12 cellular contexts compared by ENCODE assay signal in genomic region chr15:67110958-67111864, GRCh38. TPM values are rescaled to one million over a fixed set of nuclear protein-coding genes. Genes with fewer than 3 reads are reported as not detected.
A peak's percentile ranks its signal among the peaks of the same experiment; 100 is the strongest.
DNase-seq lines count a peak whose midpoint lies in the region; ATAC-seq and TF ChIP-seq lines count a peak whose summit lies in the region.
"Had no signal": no experiment of that assay in that cellular context is flagged by ENCODE, and none has a peak within 500 bp of the region (broad histone marks: within the 10 kb centered on the region; RNA-seq: fewer than 3 reads in every experiment).

No MANE protein-coding gene starts in this region.

- H3K27me3 Mint-ChIP-seq in activated naive CD8-positive, alpha-beta T cell treated with anti-CD3 and anti-CD28 coated beads, Interleukin-2, amount 50 U/mL, for 24 hours: no peaks in the 10 kb centered on the region
- no peaks in the 10 kb centered on the region for H3K27me3 Mint-ChIP-seq in nephron (ENCODE audit: low read depth)

- peak overlapping the region; percentile 59 for H3K27ac Mint-ChIP-seq in activated naive CD8-positive, alpha-beta T cell treated with anti-CD3 and anti-CD28 coated beads, Interleukin-2, amount 50 U/mL, for 24 hours
- peak overlapping the region; percentile 31 to 90 (median 74) for H3K27ac Mint-ChIP-seq in nephron

- H3K36me3 Mint-ChIP-seq in activated naive CD8-positive, alpha-beta T cell treated with anti-CD3 and anti-CD28 coated beads, Interleukin-2, amount 50 U/mL, for 24 hours (ENCODE audit: low read depth): peaks cover 15% of the 10 kb centered on the region
- peaks cover 25% of the 10 kb centered on the region for H3K36me3 Mint-ChIP-seq in nephron (ENCODE audit: low read depth)

- H3K9me3 Mint-ChIP-seq in activated naive CD8-positive, alpha-beta T cell treated with anti-CD3 and anti-CD28 coated beads, Interleukin-2, amount 50 U/mL, for 24 hours: peaks cover 10% of the 10 kb centered on the region
- H3K9me3 Mint-ChIP-seq in nephron: peaks cover 10% of the 10 kb centered on the region

- no peak for TF ChIP-seq CTCF in nephron (IDR thresholded peaks at IDR 0.05; ENCODE audit: unreplicated experiment in 3 of 3)

- peak; percentile 61 for DNase-seq in EL
- peak; percentile 39 for DNase-seq in NAMALWA (ENCODE audit: low spot score)
- no peak for DNase-seq in activated naive CD8-positive, alpha-beta T cell treated with anti-CD3 and anti-CD28 coated beads, Interleukin-2, amount 50 U/mL, for 24 hours
- no peak for DNase-seq in NCI-H2107 (lab: John Stamatoyannopoulos, UW)
- no peak for DNase-seq in T-helper 9 cell
- no peak for DNase-seq in ureter (ENCODE audit: low spot score)
- DNase-seq: central memory CD4-positive, alpha-beta T cell; NCI-H2081 treated with DMSO at 0.1 percent for 48 hours; SHP77 treated with DMSO at 0.1 percent for 48 hours; upper lobe of left lung had no signal

- H3K4me3 Mint-ChIP-seq in activated naive CD8-positive, alpha-beta T cell treated with anti-CD3 and anti-CD28 coated beads, Interleukin-2, amount 50 U/mL, for 24 hours: peak overlapping the region; percentile 30
- no peak overlapping the region for H3K4me3 Mint-ChIP-seq in nephron

- no peak for ATAC-seq in activated naive CD8-positive, alpha-beta T cell treated with anti-CD3 and anti-CD28 coated beads, Interleukin-2, amount 50 U/mL, for 24 hours
- no peak for ATAC-seq in GM18907 (IDR thresholded peaks at IDR 0.05; ENCODE audit: unreplicated experiment)

- peaks cover 76% of the 10 kb centered on the region for H3K4me1 Mint-ChIP-seq in activated naive CD8-positive, alpha-beta T cell treated with anti-CD3 and anti-CD28 coated beads, Interleukin-2, amount 50 U/mL, for 24 hours
- H3K4me1 Mint-ChIP-seq in nephron: peaks cover 71% of the 10 kb centered on the region

RNA-seq across cellular contexts. Expression of gene SMAD3, which starts 45.8 kb away (rescaled TPM):
- 124 TPM for total RNA-seq in ureter

Comparison
In these comparisons a context has a peak if more than half of its experiments do, and no peak if none do; other contexts are left out.
1. DNase-seq: peak in EL (single experiment) and NAMALWA (single experiment); none in activated naive CD8-positive, alpha-beta T cell treated with anti-CD3 and anti-CD28 coated beads, Interleukin-2, amount 50 U/mL, for 24 hours (single experiment), NCI-H2107 (single experiment), T-helper 9 cell (single experiment) and ureter (single experiment).